In the genomic region with DNA sequence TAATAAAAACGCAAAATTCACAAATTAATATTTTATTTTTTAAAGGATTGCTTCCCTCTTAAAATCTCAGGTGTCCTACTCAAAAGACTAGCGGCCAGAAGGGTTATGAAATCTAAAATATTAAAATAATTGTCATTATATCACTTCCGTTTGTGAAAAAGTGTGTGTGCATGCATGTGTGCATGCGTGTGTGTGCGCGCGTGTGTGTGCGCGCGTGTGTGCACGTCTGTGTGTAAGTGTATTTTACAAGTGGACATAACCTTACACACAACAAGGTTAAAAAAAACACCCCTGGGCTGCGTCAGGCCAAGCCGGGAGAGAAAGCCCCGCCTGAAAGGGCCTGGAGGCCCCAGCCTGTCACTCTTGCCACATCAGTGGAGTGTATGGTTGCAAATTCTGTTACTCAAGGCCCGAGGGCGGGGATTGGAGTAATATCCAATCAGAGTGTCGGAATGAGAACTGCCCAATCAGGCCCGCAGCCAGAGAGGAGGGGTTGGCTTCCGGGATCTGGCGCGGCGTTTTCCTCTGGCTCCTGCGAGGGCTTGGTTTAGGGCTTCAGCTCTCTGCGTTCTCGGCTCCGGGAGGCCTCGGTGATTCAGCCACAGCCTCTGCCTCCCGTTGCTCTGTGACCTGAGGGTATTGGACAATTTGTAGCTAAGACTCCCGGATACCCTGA, we compare ENCODE assay signal across 8 cellular contexts. TPM values are rescaled to one million over a fixed set of nuclear protein-coding genes. Genes with fewer than 3 reads are reported as not detected.
DNase-seq lines count a peak whose midpoint lies in the region; ATAC-seq and TF ChIP-seq lines count a peak whose summit lies in the region.
"Not testable (repeated sequence)": the region's sequence is repeated elsewhere in the genome, so short reads cannot be mapped to it uniquely, and the experiment has no call there.

ZNF595 (plus strand) TSS at position 518 of the 676 bp plus-strand sequence. CDS start 168 bp downstream, outside the sequence.

- peak; percentile 14 for ATAC-seq in HG02884 (IDR thresholded peaks at IDR 0.05; ENCODE audit: unreplicated experiment)

- H3K36me3 ChIP-seq in kidney epithelial cell (ENCODE audit: control insufficient read depth, insufficient read depth, low read length); ovary; thyroid gland: not testable (repeated sequence)

- H3K9me3 ChIP-seq in ovary, thyroid gland: not testable (repeated sequence)

- intact Hi-C loops in ovary (cut with DNase I); thyroid gland (cut with DNase I): not testable (repeated sequence)

- 29 to 50% (median 30%) methylated on average over 19 to 24 of the region's 29 CpGs for WGBS in ovary, 3 donors
- WGBS in thyroid gland, 2 donors = 24 to 44% methylated on average over 23 to 24 of the region's 29 CpGs

- not testable (repeated sequence) for TF ChIP-seq EP300 in ovary (IDR thresholded peaks at IDR 0.05)

- not testable (repeated sequence) for H3K4me1 ChIP-seq in ovary (ENCODE audit: insufficient read depth); thyroid gland

- TF ChIP-seq CTCF in epithelial cell of esophagus (IDR thresholded peaks at IDR 0.05; ENCODE audit: insufficient read depth, low read depth, low read length, missing control alignments); kidney epithelial cell (IDR thresholded peaks at IDR 0.05; ENCODE audit: insufficient read depth, low read length, poor library complexity, severe bottlenecking); ovary (IDR thresholded peaks at IDR 0.05); thyroid gland (IDR thresholded peaks at IDR 0.05): not testable (repeated sequence)

- H3K4me3 ChIP-seq in epithelial cell of esophagus (ENCODE audit: low read length) (peak within 1 kb of the TSS; percentile 22), kidney epithelial cell (ENCODE audit: low read depth, low read length) (peak within 1 kb of the TSS; percentile 28), ovary (peak within 1 kb of the TSS; percentile 38), thyroid gland (replicated peaks in 1 of 3) (peak within 1 kb of the TSS in 1 of 3 donors; percentile 9)

- not testable (repeated sequence) for TF ChIP-seq POLR2A in ovary (IDR thresholded peaks at IDR 0.05); thyroid gland (IDR thresholded peaks at IDR 0.05)

- not testable (repeated sequence) for H3K27me3 ChIP-seq in kidney epithelial cell (ENCODE audit: control insufficient read depth, insufficient read depth, low read length); ovary; thyroid gland

- in situ Hi-C loops in SK-MEL-5 (cut with HindIII; ENCODE audit: low pct_unique_long_range_greater_than_20kb, low sequenced_read_pairs) = not testable (repeated sequence)

- not testable (repeated sequence) for DNase-seq in Daoy (ENCODE audit: low read depth); SK-MEL-5 (ENCODE audit: low read depth, low spot score); epithelial cell of esophagus (ENCODE audit: low read depth); kidney epithelial cell (ENCODE audit: low read depth)
- peak; percentile 20 for DNase-seq in activated naive CD4-positive, alpha-beta T cell treated with anti-CD3 and anti-CD28 coated beads, Interleukin-2, amount 50 U/mL, for 16 hours
- peak; percentile 59 to 73 (median 63) for DNase-seq in ovary
- peak; percentile 29 to 52 for DNase-seq in thyroid gland

- H3K27ac ChIP-seq in ovary = peak within 1 kb of the TSS in 1 of 2 donors; percentile 52
- not testable (repeated sequence) for H3K27ac ChIP-seq in thyroid gland

RNA-seq across cellular contexts. Expression of gene ZNF595, which starts in this region (rescaled TPM):
- 36.6 and 39.3 TPM in 2 replicates for total RNA-seq in Daoy (2014; rRNA removed; shearing (Covaris generic))
- total RNA-seq in SK-MEL-5 (2014; rRNA removed; shearing (Covaris generic)) = 28.2 and 29.0 TPM in 2 replicates
- polyA plus RNA-seq in SK-MEL-5 (2015; cell fraction: cytosol; rRNA removed) = 45.5 and 47.3 TPM in 2 replicates
- polyA plus RNA-seq in SK-MEL-5 (2015; cell fraction: nucleus; rRNA removed) = 63.1 and 76.8 TPM in 2 replicates
- 5.9 and 6.4 TPM in 2 replicates for total RNA-seq in kidney epithelial cell
- total RNA-seq in ovary = 10 to 100 TPM; 21.7 to 70.8 (median 32.4) TPM
- 10 to 100 TPM; 15.9 to 18.1 TPM for polyA plus RNA-seq in ovary
- total RNA-seq in thyroid gland = 10 to 100 TPM; 25.8 to 68.2 (median 29.0) TPM
